Comparison of ENCODE assay signal across 21 cellular contexts in genomic region chr14:68167717-68168087, GRCh38.
"Had no signal": no experiment of that assay in that cellular context is flagged by ENCODE, and none has a peak within 500 bp of the region (broad histone marks: within the 10 kb centered on the region; RNA-seq: fewer than 3 reads in every experiment).

No MANE protein-coding gene starts in this region.

- H3K4me3 Mint-ChIP-seq: naive thymus-derived CD8-positive, alpha-beta T cell had no signal

- H3K4me1 Mint-ChIP-seq: naive thymus-derived CD8-positive, alpha-beta T cell had no signal

- DNase-seq: activated CD4-positive, alpha-beta T cell treated with anti-CD3 and anti-CD28 coated beads for 1 hour; activated CD8-positive, alpha-beta memory T cell treated with anti-CD3 and anti-CD28 coated beads for 24 hours; activated CD8-positive, alpha-beta memory T cell treated with anti-CD3 and anti-CD28 coated beads, Interleukin-2, amount 50 U/mL, for 48 hours; activated effector memory CD4-positive, alpha-beta T cell treated with Interleukin-2 at 50 U/mL for 16 hours; activated T-cell treated with anti-CD3 and anti-CD28 coated beads, Interleukin-2, amount 50 U/mL, for 48 hours; adrenal gland; effector CD8-positive, alpha-beta T cell; heart left ventricle; left ventricle myocardium inferior; mammary epithelial cell; naive thymus-derived CD8-positive, alpha-beta T cell; retina; stimulated activated CD4-positive, alpha-beta T cell treated with anti-CD3 and anti-CD28 coated beads, Interleukin-2, amount 100 ng/mL, for 24 hours; stimulated activated naive CD4-positive, alpha-beta T cell treated with Interleukin-2 at 50 U/mL for 16 hours had no signal

- H3K9ac ChIP-seq: parathyroid adenoma had no signal

- H3K27me3 ChIP-seq: adrenal gland, breast epithelium, gastroesophageal sphincter, heart left ventricle, neutrophil, tibial nerve had no signal

- H3K27me3 Mint-ChIP-seq: naive thymus-derived CD8-positive, alpha-beta T cell had no signal

- H3K9me3 ChIP-seq: adrenal gland, breast epithelium, gastroesophageal sphincter, heart left ventricle, left ventricle myocardium inferior, neutrophil, tibial nerve had no signal

- H3K4me1 ChIP-seq: parathyroid adenoma had no signal

- H3K36me3 ChIP-seq: adrenal gland, breast epithelium, gastroesophageal sphincter, heart left ventricle, left ventricle myocardium inferior, neutrophil, tibial nerve had no signal

- H3K27ac ChIP-seq: adrenal gland, left ventricle myocardium inferior, neutrophil, parathyroid adenoma, tibial nerve, VCaP had no signal

- H3K4me3 ChIP-seq: adrenal gland, breast epithelium, gastroesophageal sphincter, heart left ventricle, left ventricle myocardium inferior, tibial nerve had no signal

- H3K27ac Mint-ChIP-seq: activated naive CD4-positive, alpha-beta T cell treated with anti-CD3 and anti-CD28 coated beads, Interleukin-2, amount 50 U/mL, for 72 hours; naive thymus-derived CD8-positive, alpha-beta T cell had no signal

- H3K9me3 Mint-ChIP-seq: activated naive CD4-positive, alpha-beta T cell treated with anti-CD3 and anti-CD28 coated beads, Interleukin-2, amount 50 U/mL, for 72 hours; naive thymus-derived CD8-positive, alpha-beta T cell had no signal
